14 cellular contexts compared by ENCODE assay signal in genomic region chr6:161435426-161436065, GRCh38.
DNase-seq lines count a peak whose midpoint lies in the region; ATAC-seq and TF ChIP-seq lines count a peak whose summit lies in the region.
"Had no signal": no experiment of that assay in that cellular context is flagged by ENCODE, and none has a peak within 500 bp of the region (broad histone marks: within the 10 kb centered on the region; RNA-seq: fewer than 3 reads in every experiment).

No MANE protein-coding gene starts in this region.

- peak overlapping the region in 1 of 4 donors; percentile 9 for H3K4me3 ChIP-seq in adrenal gland
- H3K4me3 ChIP-seq in hepatocyte = no peak overlapping the region
- no peak overlapping the region for H3K4me3 ChIP-seq in skeletal muscle cell (ENCODE audit: low read depth, low read length)
- H3K4me3 ChIP-seq: cardiac muscle cell had no signal

- TF ChIP-seq CTCF in adrenal gland (IDR thresholded peaks at IDR 0.05) (no peak), hepatocyte (IDR thresholded peaks at IDR 0.05; ENCODE audit: poor library complexity) (no peak)

- no peaks in the 10 kb centered on the region for H3K9me2 ChIP-seq in hepatocyte (replicated peaks; ENCODE audit: insufficient read depth)

- H3K4me2 ChIP-seq in hepatocyte = peak overlapping the region; percentile 15

- H3K4me1 ChIP-seq in adrenal gland (replicated peaks in 1 of 2) (peaks cover 0 to 16% of the 10 kb centered on the region in 2 donors), hepatocyte (ENCODE audit: insufficient read depth) (peaks cover 8% of the 10 kb centered on the region)

- no peak for TF ChIP-seq POLR2A in adrenal gland (IDR thresholded peaks at IDR 0.05)

- H3K36me3 ChIP-seq in adrenal gland (replicated peaks in 1 of 2) (no peaks in the 10 kb centered on the region), hepatocyte (replicated peaks; ENCODE audit: insufficient read depth, low read depth) (no peaks in the 10 kb centered on the region)
- H3K36me3 ChIP-seq: cardiac muscle cell had no signal

- H3K79me2 ChIP-seq in hepatocyte = no peaks in the 10 kb centered on the region

- no peak overlapping the region for H2AFZ ChIP-seq in hepatocyte

- no peaks in the 10 kb centered on the region for H3K27me3 ChIP-seq in adrenal gland
- no peaks in the 10 kb centered on the region for H3K27me3 ChIP-seq in hepatocyte
- H3K27me3 ChIP-seq: cardiac muscle cell had no signal

- H3K9me3 ChIP-seq in adrenal gland (replicated peaks in 1 of 3) (no peaks in the 10 kb centered on the region), hepatocyte (ENCODE audit: low read depth) (no peaks in the 10 kb centered on the region)

- H4K20me1 ChIP-seq in hepatocyte (ENCODE audit: insufficient read depth, poor library complexity, severe bottlenecking) = no peaks in the 10 kb centered on the region

- intact Hi-C loops in adrenal gland (cut with DNase I) = no loop called here
- intact Hi-C loops in posterior vena cava (cut with DNase I) = no loop called here

- WGBS in adrenal gland, 4 donors = 35 to 36% (median 36%) methylated on average over 4 of the region's 4 CpGs
- 72% methylated on average over 4 of the region's 4 CpGs for WGBS in hepatocyte (ENCODE audit: low lambda C conversion rate, missing lambda C conversion rate)

- H3K27ac ChIP-seq in adrenal gland (peak overlapping the region in 4 of 5 donors; percentile 16 to 62 (median 58)), hepatocyte (peak overlapping the region; percentile 2)
- H3K27ac ChIP-seq: cardiac muscle cell, HL-60 had no signal

- DNase-seq in EH (ENCODE audit: low read depth) (peak; percentile 31), adrenal gland (peak in 4 of 7 donors; percentile 29 to 45 (median 39)), hepatocyte (ENCODE audit: low spot score) (no peak), skeletal muscle cell (ENCODE audit: low read depth) (peak; percentile 17), NOMO-1 (lab: John Stamatoyannopoulos, UW; ENCODE audit: unreplicated experiment in 2 of 2) (no peak), posterior vena cava (ENCODE audit: low spot score) (no peak), T1000 (lab: John Stamatoyannopoulos, UW) (no peak)
- DNase-seq: activated CD4-positive, alpha-beta T cell treated with anti-CD3 and anti-CD28 coated beads for 4 hours; MM.1S; NCI-H2171 treated with DMSO at 0.1 percent for 48 hours; T-cell had no signal

- ATAC-seq in HG02678 (IDR thresholded peaks at IDR 0.05; ENCODE audit: unreplicated experiment) = no peak
- ATAC-seq: T-cell had no signal

Comparison
In these comparisons a context has a peak if more than half of its experiments do, and no peak if none do; other contexts are left out.
1. DNase-seq: peak in EH (single experiment), adrenal gland (4 of 7) and skeletal muscle cell (single experiment); none in hepatocyte (single experiment), NOMO-1 (0 of 2), posterior vena cava (single experiment) and T1000 (single experiment).